In the genomic region with DNA sequence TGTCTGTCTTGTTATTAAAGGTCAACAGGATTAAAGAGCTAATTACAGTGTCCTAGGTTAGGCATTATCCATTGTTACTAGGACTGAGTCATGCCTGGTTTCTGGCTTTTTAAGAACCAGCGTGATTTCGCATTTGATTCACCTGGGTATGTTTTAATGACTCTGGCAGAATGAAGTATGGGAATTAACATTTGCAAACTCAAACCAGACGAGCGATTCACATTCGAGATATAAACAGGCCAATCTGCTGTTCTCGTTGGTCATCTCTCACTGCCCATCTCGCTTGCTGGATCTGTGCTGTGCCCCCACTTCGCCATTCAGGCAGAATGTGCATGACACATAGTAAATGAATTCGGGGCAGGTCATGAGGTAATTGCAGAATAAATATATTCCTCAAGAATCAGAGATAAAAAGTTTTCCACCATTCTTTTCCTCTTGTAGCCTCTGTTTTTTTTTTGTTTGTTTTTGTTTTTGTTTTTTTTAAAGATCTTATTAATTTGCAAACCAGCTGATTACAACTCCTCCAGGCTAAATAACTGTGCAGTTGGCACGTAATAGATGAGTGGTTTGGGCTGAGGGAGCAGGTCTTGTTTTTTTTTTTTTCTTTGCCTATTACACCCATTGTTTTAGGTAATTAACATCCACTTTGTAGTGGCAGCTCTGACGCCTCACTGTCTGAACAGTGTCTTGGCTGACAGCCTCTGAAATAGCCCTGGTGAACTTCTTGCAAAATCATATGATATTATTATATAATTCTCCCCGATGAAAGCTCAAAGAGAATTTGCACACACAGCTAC, we compare ENCODE assay signal across 18 cellular contexts.
A peak's percentile ranks its signal among the peaks of the same experiment; 100 is the strongest.
DNase-seq lines count a peak whose midpoint lies in the region; ATAC-seq and TF ChIP-seq lines count a peak whose summit lies in the region.
"Had no signal": no experiment of that assay in that cellular context is flagged by ENCODE, and none has a peak within 500 bp of the region (broad histone marks: within the 10 kb centered on the region; RNA-seq: fewer than 3 reads in every experiment).

No MANE protein-coding gene starts in this region.

- H3K79me2 ChIP-seq in trophoblast cell (ENCODE audit: control insufficient read depth, insufficient read depth, low read length, poor library complexity) (peaks cover 1% of the 10 kb centered on the region), H9 (ENCODE audit: insufficient read depth, low read length) (no peaks in the 10 kb centered on the region)

- H4K8ac ChIP-seq in trophoblast cell (ENCODE audit: low read depth, low read length) (no peak overlapping the region), H9 (replicated peaks; ENCODE audit: insufficient read length, low read depth, low read length) (no peak overlapping the region)

- H3K18ac ChIP-seq in trophoblast cell (ENCODE audit: low read length) (no peak overlapping the region), H9 (ENCODE audit: insufficient read length, low read depth, low read length) (no peak overlapping the region)

- H4K5ac ChIP-seq in H9 (ENCODE audit: insufficient read length, low read depth, low read length): no peak overlapping the region

- peaks cover 5 to 23% of the 10 kb centered on the region in 2 experiments for H3K4me1 ChIP-seq in trophoblast cell (ENCODE audit: control insufficient read depth in 1 of 2, insufficient read depth in 2 of 2, low read length in 2 of 2)
- H3K4me1 ChIP-seq in H9 (ENCODE audit: insufficient read depth, low read length): no peaks in the 10 kb centered on the region; the same call in 1 of the 2 replicates

- H3K9me3 ChIP-seq in trophoblast cell (ENCODE audit: insufficient read depth, low read depth, low read length): no peaks in the 10 kb centered on the region
- H3K9me3 ChIP-seq in H9 (ENCODE audit: control insufficient read depth, low read depth, low read length): no peaks in the 10 kb centered on the region

- H3K23ac ChIP-seq in trophoblast cell (ENCODE audit: low read length) (no peak overlapping the region), H9 (ENCODE audit: insufficient read length, low read depth, low read length) (no peak overlapping the region)

- H2AK5ac ChIP-seq in trophoblast cell (ENCODE audit: low read length): no peak overlapping the region
- H2AK5ac ChIP-seq in H9 (ENCODE audit: insufficient read length, low read length): no peak overlapping the region

- H4K91ac ChIP-seq in trophoblast cell (ENCODE audit: low read depth, low read length) (peak overlapping the region; percentile 56), H9 (ENCODE audit: insufficient read length, low read depth, low read length) (no peak overlapping the region)

- no peak overlapping the region for H3K4ac ChIP-seq in trophoblast cell (ENCODE audit: low read depth, low read length)
- H3K4ac ChIP-seq in H9 (ENCODE audit: low read depth, low read length): no peak overlapping the region

- H3K4me3 Mint-ChIP-seq in activated naive CD4-positive, alpha-beta T cell treated with anti-CD3 and anti-CD28 coated beads, Interleukin-2, amount 10 ng/mL, durations not matched to agents 7 days and 5 days: no peak overlapping the region
- H3K4me3 Mint-ChIP-seq in H9: no peak overlapping the region
- H3K4me3 Mint-ChIP-seq: stimulated activated naive CD8-positive, alpha-beta T cell treated with anti-CD3 and anti-CD28 coated beads, Interleukin-15, Interleukin-2, amounts not matched to agents 100 ng/mL and 50 ng/mL, for 24 hours; type B pancreatic cell had no signal

- H3K9me3 Mint-ChIP-seq in activated naive CD4-positive, alpha-beta T cell treated with anti-CD3 and anti-CD28 coated beads, Interleukin-2, amount 10 ng/mL, durations not matched to agents 7 days and 5 days: peaks cover 2% of the 10 kb centered on the region
- no peaks in the 10 kb centered on the region for H3K9me3 Mint-ChIP-seq in H9
- H3K9me3 Mint-ChIP-seq: stimulated activated naive CD8-positive, alpha-beta T cell treated with anti-CD3 and anti-CD28 coated beads, Interleukin-15, Interleukin-2, amounts not matched to agents 100 ng/mL and 50 ng/mL, for 24 hours; type B pancreatic cell had no signal

- no peak for ATAC-seq in GM19395 (IDR thresholded peaks at IDR 0.05; ENCODE audit: unreplicated experiment)

- no peaks in the 10 kb centered on the region for H3K23me2 ChIP-seq in H9 (ENCODE audit: insufficient read length, low read depth, low read length, poor library complexity, severe bottlenecking)

- H2BK20ac ChIP-seq in H9 (ENCODE audit: low read depth, low read length, poor library complexity, severe bottlenecking): no peak overlapping the region

- no peak for DNase-seq in activated naive CD4-positive, alpha-beta T cell treated with anti-CD3 and anti-CD28 coated beads, Interleukin-2, amount 10 ng/mL, durations not matched to agents 7 days and 5 days
- DNase-seq in activated naive CD4-positive, alpha-beta T cell treated with Interleukin-2 at 50 U/mL for 16 hours: no peak
- DNase-seq in NCI-H69 (lab: John Stamatoyannopoulos, UW): peak; percentile 95
- peak; percentile 40 for DNase-seq in cerebellar cortex (ENCODE audit: low spot score)
- DNase-seq in trophoblast cell: no peak
- DNase-seq in effector CD4-positive, alpha-beta T cell: no peak
- no peak for DNase-seq in H9
- DNase-seq: activated CD4-positive, alpha-beta T cell treated with anti-CD3 and anti-CD28 coated beads for 48 hours; activated CD8-positive, alpha-beta memory T cell treated with anti-CD3 and anti-CD28 coated beads, Interleukin-2, amount 50 U/mL, for 4 hours; activated naive CD4-positive, alpha-beta T cell treated with anti-CD3 and anti-CD28 coated beads, Interleukin-2, amount 50 U/mL, for 16 hours; NCI-H2029 treated with DMSO at 0.1 percent for 48 hours; NCI-H510A treated with DMSO at 0.1 percent for 48 hours; retina had no signal

- CTCF ChIA-PET in activated naive CD4-positive, alpha-beta T cell treated with anti-CD3 and anti-CD28 coated beads, Interleukin-2, amount 10 ng/mL, durations not matched to agents 7 days and 5 days (lab: Charles Lee): no interaction called here

- H3K27me3 ChIP-seq in trophoblast cell (ENCODE audit: insufficient read depth, low read length) (no peaks in the 10 kb centered on the region), H9 (ENCODE audit: insufficient read depth, low read length) (no peaks in the 10 kb centered on the region)

- no peak overlapping the region for H3T11ph ChIP-seq in H9 (ENCODE audit: low read length)

- H3K14ac ChIP-seq in trophoblast cell (ENCODE audit: low read length) (no peak overlapping the region), H9 (ENCODE audit: insufficient read depth, low read length) (no peak overlapping the region)

- H3K36me3 Mint-ChIP-seq in activated naive CD4-positive, alpha-beta T cell treated with anti-CD3 and anti-CD28 coated beads, Interleukin-2, amount 10 ng/mL, durations not matched to agents 7 days and 5 days: no peaks in the 10 kb centered on the region
- no peaks in the 10 kb centered on the region; a peak in 2 of 7 replicates for H3K36me3 Mint-ChIP-seq in H9 (ENCODE audit: insufficient read depth in 1 of 3, low read depth in 3 of 3)
- H3K36me3 Mint-ChIP-seq: type B pancreatic cell had no signal

- H3K4me2 ChIP-seq in trophoblast cell (ENCODE audit: low read length) (no peak overlapping the region), H9 (ENCODE audit: insufficient read depth, insufficient read length, low read length) (no peak overlapping the region)

- peaks cover 26% of the 10 kb centered on the region for H3K79me1 ChIP-seq in trophoblast cell (ENCODE audit: low read length)
- no peaks in the 10 kb centered on the region for H3K79me1 ChIP-seq in H9 (ENCODE audit: insufficient read depth, low read depth, low read length, poor library complexity, severe bottlenecking)

- H3K9ac ChIP-seq in trophoblast cell (ENCODE audit: low read length) (no peak overlapping the region), H9 (ENCODE audit: extremely low read depth, insufficient read length, low read length) (no peak overlapping the region)

- no peaks in the 10 kb centered on the region for H3K4me1 Mint-ChIP-seq in activated naive CD4-positive, alpha-beta T cell treated with anti-CD3 and anti-CD28 coated beads, Interleukin-2, amount 10 ng/mL, durations not matched to agents 7 days and 5 days
- peaks cover 0 to 8% of the 10 kb centered on the region in 2 experiments; a peak in 2 of 4 replicates for H3K4me1 Mint-ChIP-seq in H9

- H2BK12ac ChIP-seq in trophoblast cell (ENCODE audit: low read length) (peak overlapping the region; percentile 95), H9 (ENCODE audit: insufficient read length, low read depth, low read length) (no peak overlapping the region)

- no peak for TF ChIP-seq CTCF in H9 (conservative IDR thresholded peaks at IDR 0.05)

- H2BK120ac ChIP-seq in trophoblast cell (ENCODE audit: insufficient read depth, low read length, poor library complexity) (peak overlapping the region; percentile 93), H9 (ENCODE audit: low read depth, low read length, poor library complexity, severe bottlenecking) (no peak overlapping the region)

- H3K56ac ChIP-seq in H9 (ENCODE audit: insufficient read length, low read depth, low read length): no peak overlapping the region

- H3K36me3 ChIP-seq in trophoblast cell (ENCODE audit: control insufficient read depth in 1 of 2, insufficient read depth in 2 of 2, low read length in 2 of 2): no peaks in the 10 kb centered on the region

- H3K4me3 ChIP-seq in trophoblast cell (ENCODE audit: low read depth, low read length): no peak overlapping the region

- no peaks in the 10 kb centered on the region for H4K20me1 ChIP-seq in H9 (ENCODE audit: control insufficient read depth, insufficient read depth, insufficient read length)

- no peak overlapping the region for H4K12ac ChIP-seq in trophoblast cell (ENCODE audit: low read depth, low read length)

- peak overlapping the region; percentile 43 for H3K27ac Mint-ChIP-seq in activated naive CD4-positive, alpha-beta T cell treated with anti-CD3 and anti-CD28 coated beads, Interleukin-2, amount 10 ng/mL, durations not matched to agents 7 days and 5 days
- no peak overlapping the region for H3K27ac Mint-ChIP-seq in H9
- H3K27ac Mint-ChIP-seq: stimulated activated naive CD8-positive, alpha-beta T cell treated with anti-CD3 and anti-CD28 coated beads, Interleukin-15, Interleukin-2, amounts not matched to agents 100 ng/mL and 50 ng/mL, for 24 hours; type B pancreatic cell had no signal

- peak overlapping the region; percentile 63 for H3K27ac ChIP-seq in trophoblast cell (ENCODE audit: low read depth, low read length)
- H3K27ac ChIP-seq in H9 (ENCODE audit: insufficient read length, low read depth, low read length): no peak overlapping the region
- H3K27ac ChIP-seq: 22Rv1, C4-2B had no signal

- peak overlapping the region; percentile 72 for H2BK5ac ChIP-seq in trophoblast cell (ENCODE audit: low read depth, low read length, poor library complexity)
- H2BK5ac ChIP-seq in H9 (ENCODE audit: insufficient read length, low read length): no peak overlapping the region

- H2AFZ ChIP-seq in trophoblast cell (ENCODE audit: insufficient read depth, low read length, poor library complexity) (no peak overlapping the region), H9 (ENCODE audit: low read length) (no peak overlapping the region)

- H2BK15ac ChIP-seq in H9 (ENCODE audit: low read depth, low read length): no peak overlapping the region

- H3K27me3 Mint-ChIP-seq in activated naive CD4-positive, alpha-beta T cell treated with anti-CD3 and anti-CD28 coated beads, Interleukin-2, amount 10 ng/mL, durations not matched to agents 7 days and 5 days: no peaks in the 10 kb centered on the region
- peaks cover 8% of the 10 kb centered on the region for H3K27me3 Mint-ChIP-seq in H9 (ENCODE audit: low read depth)

- no CpG with 5 or more reads among the region's 12 CpGs for WGBS in trophoblast cell (ENCODE audit: extremely low coverage, insufficient coverage, insufficient read length)
- no CpG with 5 or more reads among the region's 12 CpGs for WGBS in H9 (ENCODE audit: extremely low coverage, insufficient read length, low lambda C conversion rate)

Comparison
In these comparisons a context has a peak if more than half of its experiments do, and no peak if none do; other contexts are left out.
1. DNase-seq: peak in NCI-H69 (single experiment) and cerebellar cortex (single experiment); none in activated naive CD4-positive, alpha-beta T cell treated with anti-CD3 and anti-CD28 coated beads, Interleukin-2, amount 10 ng/mL, durations not matched to agents 7 days and 5 days (single experiment), activated naive CD4-positive, alpha-beta T cell treated with Interleukin-2 at 50 U/mL for 16 hours (single experiment), trophoblast cell (0 of 2), effector CD4-positive, alpha-beta T cell (single experiment) and H9 (single experiment).